11 cellular contexts compared by ENCODE assay signal in the genomic region with DNA sequence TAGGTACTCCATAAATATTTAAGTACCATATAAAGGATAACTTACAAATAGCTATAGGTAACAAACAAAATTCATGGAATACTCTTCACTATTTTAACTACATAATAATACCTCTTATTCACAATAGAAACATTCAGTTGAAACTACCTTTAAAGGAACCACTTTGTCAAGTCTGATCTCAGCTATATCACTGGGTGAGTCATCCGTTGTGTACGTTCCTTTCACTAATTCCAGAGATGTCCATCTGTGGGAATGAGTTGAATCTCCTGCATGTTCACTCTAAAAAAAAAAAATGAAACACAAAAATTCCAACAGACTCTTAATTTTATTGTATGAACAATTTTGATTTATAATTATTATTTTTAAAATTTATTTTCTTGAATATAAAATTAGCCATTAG.
DNase-seq lines count a peak whose midpoint lies in the region; ATAC-seq and TF ChIP-seq lines count a peak whose summit lies in the region.
"Had no signal": no experiment of that assay in that cellular context is flagged by ENCODE, and none has a peak within 500 bp of the region (broad histone marks: within the 10 kb centered on the region; RNA-seq: fewer than 3 reads in every experiment).

No MANE protein-coding gene starts in this region.

- no peak overlapping the region for H3K4me3 ChIP-seq in AG10803 (ENCODE audit: low read length)
- H3K4me3 ChIP-seq in mammary epithelial cell (replicated peaks in 1 of 3; ENCODE audit: insufficient read depth in 1 of 3, low read depth in 2 of 3, low read length in 3 of 3): no peak overlapping the region

- peaks cover 7% of the 10 kb centered on the region for H3K4me1 ChIP-seq in mammary epithelial cell (ENCODE audit: insufficient read depth, low read length)

- TF ChIP-seq CTCF in AG10803 (conservative IDR thresholded peaks at IDR 0.05; ENCODE audit: low read length) (no peak), mammary epithelial cell (conservative IDR thresholded peaks at IDR 0.05 in 1 of 2, IDR thresholded peaks at IDR 0.05 in 1 of 2; ENCODE audit: extremely low read depth in 1 of 2, insufficient read depth in 1 of 2, low read depth in 1 of 2, low read length in 2 of 2) (no peak)

- no peaks in the 10 kb centered on the region for H3K9me3 ChIP-seq in mammary epithelial cell (replicated peaks; ENCODE audit: insufficient read depth, low read length)

- no peak overlapping the region for H3K4me2 ChIP-seq in mammary epithelial cell (ENCODE audit: insufficient read depth, low read depth, low read length)

- dilution Hi-C loops in mammary epithelial cell (cut with HindIII; ENCODE audit: low sequenced_read_pairs): no loop called here

- H3K9ac ChIP-seq in mammary epithelial cell (ENCODE audit: insufficient read depth, low read length): no peak overlapping the region

- CTCF ChIA-PET in mammary epithelial cell (lab: Charles Lee; ENCODE audit: low non-redundant PET): no interaction called here

- H3K27ac ChIP-seq in mammary epithelial cell (ENCODE audit: insufficient read depth, low read depth, low read length): peak overlapping the region; percentile 57

- H2AFZ ChIP-seq in mammary epithelial cell (ENCODE audit: low read depth, low read length): no peak overlapping the region

- H3K27me3 ChIP-seq in mammary epithelial cell (ENCODE audit: insufficient read depth, low read length): no peaks in the 10 kb centered on the region

- BruUV-seq in mammary epithelial cell (replicated peaks; lab: Mats Ljungman, UMichigan): no TSS peak

- peak; percentile 13 for DNase-seq in AG10803 (ENCODE audit: low read depth)
- peak; percentile 10 for DNase-seq in M059J (ENCODE audit: low read depth)
- DNase-seq in mammary epithelial cell: peak; percentile 84
- DNase-seq in iris pigment epithelial cell (ENCODE audit: low read depth): peak; percentile 91
- no peak for DNase-seq in NCI-H510A treated with DMSO at 0.1 percent for 48 hours (lab: John Stamatoyannopoulos, UW)
- DNase-seq in stimulated activated naive CD8-positive, alpha-beta T cell treated with anti-CD3 and anti-CD28 coated beads, Interleukin-15, Interleukin-2, amounts not matched to agents 100 U/mL and 50 U/mL, for 24 hours: no peak
- no peak for DNase-seq in G401 (ENCODE audit: low spot score)
- DNase-seq: islet precursor cell, KG1, NCI-H1092 treated with DMSO at 0.1 percent for 48 hours had no signal

- in situ Hi-C loops in mammary epithelial cell (cut with MboI; ENCODE audit: low sequenced_read_pairs in 2 of 2) (no loop called here), G401 (cut with HindIII; ENCODE audit: low sequenced_read_pairs) (no loop called here)

- WGBS in mammary epithelial cell (ENCODE audit: low coverage, missing lambda C conversion rate): 44% methylated on average over 2 of the region's 2 CpGs

- ATAC-seq in HG03025 (IDR thresholded peaks at IDR 0.05; ENCODE audit: low FRiP score, unreplicated experiment): no peak
- ATAC-seq in stimulated activated naive CD8-positive, alpha-beta T cell treated with anti-CD3 and anti-CD28 coated beads, Interleukin-15, Interleukin-2, amounts not matched to agents 100 U/mL and 50 U/mL, for 24 hours: no peak

- H3K36me3 ChIP-seq in mammary epithelial cell (ENCODE audit: insufficient read depth, low read length): peaks cover 17% of the 10 kb centered on the region

- no peaks in the 10 kb centered on the region for H3K79me2 ChIP-seq in mammary epithelial cell (ENCODE audit: insufficient read depth, low read length)

- H4K20me1 ChIP-seq in mammary epithelial cell (ENCODE audit: insufficient read depth, low read length): no peaks in the 10 kb centered on the region

- intact Hi-C loops in mammary epithelial cell (cut with micrococcal nuclease): loop anchor here (5.0 kb wide), 1 partner anchor 151 kb away; the partner anchor contains the start of gene MYCBP2

Comparison
In these comparisons a context has a peak if more than half of its experiments do, and no peak if none do; other contexts are left out.
1. DNase-seq: peak in AG10803 (single experiment), M059J (single experiment), mammary epithelial cell (single experiment) and iris pigment epithelial cell (single experiment); none in NCI-H510A treated with DMSO at 0.1 percent for 48 hours (single experiment), stimulated activated naive CD8-positive, alpha-beta T cell treated with anti-CD3 and anti-CD28 coated beads, Interleukin-15, Interleukin-2, amounts not matched to agents 100 U/mL and 50 U/mL, for 24 hours (single experiment) and G401 (single experiment).